2 cellular contexts compared by ENCODE assay signal in genomic region chr1:145897969-145898368, GRCh38.
TF ChIP-seq lines count a peak whose summit lies in the region.

No MANE protein-coding gene starts in this region.

TF ChIP-seq in IMR-90, 13 proteins besides CTCF, POLR2A, EP300 and RAD21:
- TF ChIP-seq, protein P1, sequence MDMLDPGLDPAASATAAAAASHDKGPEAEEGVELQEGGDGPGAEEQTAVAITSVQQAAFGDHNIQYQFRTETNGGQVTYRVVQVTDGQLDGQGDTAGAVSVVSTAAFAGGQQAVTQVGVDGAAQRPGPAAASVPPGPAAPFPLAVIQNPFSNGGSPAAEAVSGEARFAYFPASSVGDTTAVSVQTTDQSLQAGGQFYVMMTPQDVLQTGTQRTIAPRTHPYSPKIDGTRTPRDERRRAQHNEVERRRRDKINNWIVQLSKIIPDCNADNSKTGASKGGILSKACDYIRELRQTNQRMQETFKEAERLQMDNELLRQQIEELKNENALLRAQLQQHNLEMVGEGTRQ (IDR thresholded peaks at IDR 0.05; ENCODE audit: low read depth, low read length): no peak
- TF ChIP-seq FOS (IDR thresholded peaks at IDR 0.05; ENCODE audit: low read depth, low read length) (no peak), RFX5 (IDR thresholded peaks at IDR 0.05; ENCODE audit: low read depth, low read length) (no peak), MXI1 (IDR thresholded peaks at IDR 0.05; ENCODE audit: borderline replicate concordance, low read depth, low read length) (no peak), MAZ (IDR thresholded peaks at IDR 0.05; ENCODE audit: borderline replicate concordance, low read depth, low read length) (no peak), RCOR1 (IDR thresholded peaks at IDR 0.05; ENCODE audit: insufficient replicate concordance, low read length) (no peak), BHLHE40 (IDR thresholded peaks at IDR 0.05; ENCODE audit: low read depth, low read length) (no peak), SMC3 (IDR thresholded peaks at IDR 0.05; ENCODE audit: low read depth, low read length) (no peak), ELK1 (IDR thresholded peaks at IDR 0.05; ENCODE audit: borderline replicate concordance, low read depth, low read length) (no peak), CHD1 (IDR thresholded peaks at IDR 0.05; ENCODE audit: low read depth, low read length) (no peak)

TF ChIP-seq in HepG2, 621 proteins besides CTCF, POLR2A, EP300 and RAD21 (continues in another document):
- TF ChIP-seq NCOA2 (CRISPR knock-in tag; IDR thresholded peaks at IDR 0.05) (0 out of 2 replicates have a peak, but pooled peaks have one; percentile 60), HMG20A (CRISPR knock-in tag; IDR thresholded peaks at IDR 0.05; ENCODE audit: borderline replicate concordance) (peak; percentile 75; the same call in 1 of the 2 replicates), PCBP2 (optimal IDR thresholded peaks at IDR 0.05; ENCODE audit: low read depth, low read length, poor library complexity, severe bottlenecking) (no peak), ZNF790 (CRISPR knock-in tag; IDR thresholded peaks at IDR 0.05; ENCODE audit: borderline replicate concordance) (no peak), SP2 (CRISPR knock-in tag; IDR thresholded peaks at IDR 0.05) (no peak), FOXP1 (IDR thresholded peaks at IDR 0.05) (no peak), FOXP1 (CRISPR knock-in tag; IDR thresholded peaks at IDR 0.05) (no peak), ARID2 (CRISPR knock-in tag; IDR thresholded peaks at IDR 0.05; ENCODE audit: borderline replicate concordance) (no peak), HHEX (CRISPR knock-in tag; IDR thresholded peaks at IDR 0.05) (peak; percentile 46; the same call in 1 of the 2 replicates), ZNF275 (CRISPR knock-in tag; IDR thresholded peaks at IDR 0.05; ENCODE audit: borderline replicate concordance) (no peak), HNF4G (IDR thresholded peaks at IDR 0.05; ENCODE audit: borderline replicate concordance, low read depth, low read length) (peak; percentile 58; the same call in 1 of the 2 replicates), HNF4G (CRISPR knock-in tag; IDR thresholded peaks at IDR 0.05; ENCODE audit: borderline replicate concordance, low read depth) (peak; percentile 43; the same call in 1 of the 2 replicates), HNF4A (CRISPR knock-in tag; IDR thresholded peaks at IDR 0.05) (peak; percentile 76), ETV6 (CRISPR knock-in tag; conservative IDR thresholded peaks at IDR 0.05) (no peak), PPARG (CRISPR knock-in tag; conservative IDR thresholded peaks at IDR 0.05) (peak; percentile 78; the same call in 1 of the 2 replicates), ZNF598 (CRISPR knock-in tag; IDR thresholded peaks at IDR 0.05; ENCODE audit: borderline replicate concordance) (no peak), KLF15 (CRISPR knock-in tag; IDR thresholded peaks at IDR 0.05; ENCODE audit: borderline replicate concordance) (no peak), ELF3 (CRISPR knock-in tag; IDR thresholded peaks at IDR 0.05) (0 out of 2 replicates have a peak, but pooled peaks have one; percentile 49), JARID2 (CRISPR knock-in tag; IDR thresholded peaks at IDR 0.05; ENCODE audit: insufficient replicate concordance) (no peak), HNRNPL (IDR thresholded peaks at IDR 0.05; ENCODE audit: low read depth, low read length) (0 out of 2 replicates have a peak, but pooled peaks have one; percentile 29), HDAC2 (CRISPR knock-in tag; IDR thresholded peaks at IDR 0.05) (peak; percentile 65; the same call in 1 of the 2 replicates), ZNF180 (CRISPR knock-in tag; IDR thresholded peaks at IDR 0.05; ENCODE audit: borderline replicate concordance, low read depth) (no peak), RCOR2 (CRISPR knock-in tag; IDR thresholded peaks at IDR 0.05) (peak; percentile 52; the same call in 1 of the 2 replicates), FOXA3 (CRISPR knock-in tag; IDR thresholded peaks at IDR 0.05) (peak; percentile 57), NFATC3 (CRISPR knock-in tag; IDR thresholded peaks at IDR 0.05) (no peak), POLR2AphosphoS5 (IDR thresholded peaks at IDR 0.05; ENCODE audit: low read depth, low read length) (no peak), SAP130 (CRISPR knock-in tag; IDR thresholded peaks at IDR 0.05; ENCODE audit: low read depth) (peak; percentile 41; the same call in 1 of the 2 replicates), CREB1 (IDR thresholded peaks at IDR 0.05) (no peak), CREB1 (CRISPR knock-in tag; IDR thresholded peaks at IDR 0.05) (no peak), ZNF556 (CRISPR knock-in tag; IDR thresholded peaks at IDR 0.05; ENCODE audit: borderline replicate concordance) (no peak), FOXO1 (CRISPR knock-in tag; IDR thresholded peaks at IDR 0.05) (peak; percentile 59), NR2F2 (IDR thresholded peaks at IDR 0.05; ENCODE audit: borderline replicate concordance, low read depth) (peak; percentile 45; the same call in 1 of the 2 replicates), ZNF678 (CRISPR knock-in tag; IDR thresholded peaks at IDR 0.05) (no peak), ZNF816 (CRISPR knock-in tag; IDR thresholded peaks at IDR 0.05; ENCODE audit: borderline replicate concordance) (no peak), RARA (CRISPR knock-in tag; IDR thresholded peaks at IDR 0.05) (peak; percentile 91), ZNF605 (CRISPR knock-in tag; IDR thresholded peaks at IDR 0.05) (no peak), ETV5 (CRISPR knock-in tag; IDR thresholded peaks at IDR 0.05; ENCODE audit: borderline replicate concordance) (peak; percentile 93), ZNF205 (CRISPR knock-in tag; IDR thresholded peaks at IDR 0.05) (no peak), ZBTB38 (CRISPR knock-in tag; IDR thresholded peaks at IDR 0.05) (no peak), NR3C1 (CRISPR knock-in tag; IDR thresholded peaks at IDR 0.05) (no peak), NCOR1 (IDR thresholded peaks at IDR 0.05; ENCODE audit: borderline replicate concordance, low read length) (peak; percentile 62; the same call in 1 of the 2 replicates), ZNF761 (CRISPR knock-in tag; conservative IDR thresholded peaks at IDR 0.05) (no peak), CEBPG (CRISPR knock-in tag; IDR thresholded peaks at IDR 0.05) (no peak), NFE2 (CRISPR knock-in tag; IDR thresholded peaks at IDR 0.05) (no peak)
- TF ChIP-seq, protein P2, sequence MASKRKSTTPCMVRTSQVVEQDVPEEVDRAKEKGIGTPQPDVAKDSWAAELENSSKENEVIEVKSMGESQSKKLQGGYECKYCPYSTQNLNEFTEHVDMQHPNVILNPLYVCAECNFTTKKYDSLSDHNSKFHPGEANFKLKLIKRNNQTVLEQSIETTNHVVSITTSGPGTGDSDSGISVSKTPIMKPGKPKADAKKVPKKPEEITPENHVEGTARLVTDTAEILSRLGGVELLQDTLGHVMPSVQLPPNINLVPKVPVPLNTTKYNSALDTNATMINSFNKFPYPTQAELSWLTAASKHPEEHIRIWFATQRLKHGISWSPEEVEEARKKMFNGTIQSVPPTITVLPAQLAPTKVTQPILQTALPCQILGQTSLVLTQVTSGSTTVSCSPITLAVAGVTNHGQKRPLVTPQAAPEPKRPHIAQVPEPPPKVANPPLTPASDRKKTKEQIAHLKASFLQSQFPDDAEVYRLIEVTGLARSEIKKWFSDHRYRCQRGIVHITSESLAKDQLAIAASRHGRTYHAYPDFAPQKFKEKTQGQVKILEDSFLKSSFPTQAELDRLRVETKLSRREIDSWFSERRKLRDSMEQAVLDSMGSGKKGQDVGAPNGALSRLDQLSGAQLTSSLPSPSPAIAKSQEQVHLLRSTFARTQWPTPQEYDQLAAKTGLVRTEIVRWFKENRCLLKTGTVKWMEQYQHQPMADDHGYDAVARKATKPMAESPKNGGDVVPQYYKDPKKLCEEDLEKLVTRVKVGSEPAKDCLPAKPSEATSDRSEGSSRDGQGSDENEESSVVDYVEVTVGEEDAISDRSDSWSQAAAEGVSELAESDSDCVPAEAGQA (IDR thresholded peaks at IDR 0.05; ENCODE audit: low read depth): no peak
- TF ChIP-seq, protein P2 (CRISPR knock-in tag; IDR thresholded peaks at IDR 0.05; ENCODE audit: borderline replicate concordance): no peak
- TF ChIP-seq, protein P3, sequence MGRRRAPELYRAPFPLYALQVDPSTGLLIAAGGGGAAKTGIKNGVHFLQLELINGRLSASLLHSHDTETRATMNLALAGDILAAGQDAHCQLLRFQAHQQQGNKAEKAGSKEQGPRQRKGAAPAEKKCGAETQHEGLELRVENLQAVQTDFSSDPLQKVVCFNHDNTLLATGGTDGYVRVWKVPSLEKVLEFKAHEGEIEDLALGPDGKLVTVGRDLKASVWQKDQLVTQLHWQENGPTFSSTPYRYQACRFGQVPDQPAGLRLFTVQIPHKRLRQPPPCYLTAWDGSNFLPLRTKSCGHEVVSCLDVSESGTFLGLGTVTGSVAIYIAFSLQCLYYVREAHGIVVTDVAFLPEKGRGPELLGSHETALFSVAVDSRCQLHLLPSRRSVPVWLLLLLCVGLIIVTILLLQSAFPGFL (CRISPR knock-in tag; IDR thresholded peaks at IDR 0.05): no peak
- TF ChIP-seq, protein P4, sequence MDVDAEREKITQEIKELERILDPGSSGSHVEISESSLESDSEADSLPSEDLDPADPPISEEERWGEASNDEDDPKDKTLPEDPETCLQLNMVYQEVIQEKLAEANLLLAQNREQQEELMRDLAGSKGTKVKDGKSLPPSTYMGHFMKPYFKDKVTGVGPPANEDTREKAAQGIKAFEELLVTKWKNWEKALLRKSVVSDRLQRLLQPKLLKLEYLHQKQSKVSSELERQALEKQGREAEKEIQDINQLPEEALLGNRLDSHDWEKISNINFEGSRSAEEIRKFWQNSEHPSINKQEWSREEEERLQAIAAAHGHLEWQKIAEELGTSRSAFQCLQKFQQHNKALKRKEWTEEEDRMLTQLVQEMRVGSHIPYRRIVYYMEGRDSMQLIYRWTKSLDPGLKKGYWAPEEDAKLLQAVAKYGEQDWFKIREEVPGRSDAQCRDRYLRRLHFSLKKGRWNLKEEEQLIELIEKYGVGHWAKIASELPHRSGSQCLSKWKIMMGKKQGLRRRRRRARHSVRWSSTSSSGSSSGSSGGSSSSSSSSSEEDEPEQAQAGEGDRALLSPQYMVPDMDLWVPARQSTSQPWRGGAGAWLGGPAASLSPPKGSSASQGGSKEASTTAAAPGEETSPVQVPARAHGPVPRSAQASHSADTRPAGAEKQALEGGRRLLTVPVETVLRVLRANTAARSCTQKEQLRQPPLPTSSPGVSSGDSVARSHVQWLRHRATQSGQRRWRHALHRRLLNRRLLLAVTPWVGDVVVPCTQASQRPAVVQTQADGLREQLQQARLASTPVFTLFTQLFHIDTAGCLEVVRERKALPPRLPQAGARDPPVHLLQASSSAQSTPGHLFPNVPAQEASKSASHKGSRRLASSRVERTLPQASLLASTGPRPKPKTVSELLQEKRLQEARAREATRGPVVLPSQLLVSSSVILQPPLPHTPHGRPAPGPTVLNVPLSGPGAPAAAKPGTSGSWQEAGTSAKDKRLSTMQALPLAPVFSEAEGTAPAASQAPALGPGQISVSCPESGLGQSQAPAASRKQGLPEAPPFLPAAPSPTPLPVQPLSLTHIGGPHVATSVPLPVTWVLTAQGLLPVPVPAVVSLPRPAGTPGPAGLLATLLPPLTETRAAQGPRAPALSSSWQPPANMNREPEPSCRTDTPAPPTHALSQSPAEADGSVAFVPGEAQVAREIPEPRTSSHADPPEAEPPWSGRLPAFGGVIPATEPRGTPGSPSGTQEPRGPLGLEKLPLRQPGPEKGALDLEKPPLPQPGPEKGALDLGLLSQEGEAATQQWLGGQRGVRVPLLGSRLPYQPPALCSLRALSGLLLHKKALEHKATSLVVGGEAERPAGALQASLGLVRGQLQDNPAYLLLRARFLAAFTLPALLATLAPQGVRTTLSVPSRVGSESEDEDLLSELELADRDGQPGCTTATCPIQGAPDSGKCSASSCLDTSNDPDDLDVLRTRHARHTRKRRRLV (CRISPR knock-in tag; IDR thresholded peaks at IDR 0.05): no peak
- TF ChIP-seq, protein P5, sequence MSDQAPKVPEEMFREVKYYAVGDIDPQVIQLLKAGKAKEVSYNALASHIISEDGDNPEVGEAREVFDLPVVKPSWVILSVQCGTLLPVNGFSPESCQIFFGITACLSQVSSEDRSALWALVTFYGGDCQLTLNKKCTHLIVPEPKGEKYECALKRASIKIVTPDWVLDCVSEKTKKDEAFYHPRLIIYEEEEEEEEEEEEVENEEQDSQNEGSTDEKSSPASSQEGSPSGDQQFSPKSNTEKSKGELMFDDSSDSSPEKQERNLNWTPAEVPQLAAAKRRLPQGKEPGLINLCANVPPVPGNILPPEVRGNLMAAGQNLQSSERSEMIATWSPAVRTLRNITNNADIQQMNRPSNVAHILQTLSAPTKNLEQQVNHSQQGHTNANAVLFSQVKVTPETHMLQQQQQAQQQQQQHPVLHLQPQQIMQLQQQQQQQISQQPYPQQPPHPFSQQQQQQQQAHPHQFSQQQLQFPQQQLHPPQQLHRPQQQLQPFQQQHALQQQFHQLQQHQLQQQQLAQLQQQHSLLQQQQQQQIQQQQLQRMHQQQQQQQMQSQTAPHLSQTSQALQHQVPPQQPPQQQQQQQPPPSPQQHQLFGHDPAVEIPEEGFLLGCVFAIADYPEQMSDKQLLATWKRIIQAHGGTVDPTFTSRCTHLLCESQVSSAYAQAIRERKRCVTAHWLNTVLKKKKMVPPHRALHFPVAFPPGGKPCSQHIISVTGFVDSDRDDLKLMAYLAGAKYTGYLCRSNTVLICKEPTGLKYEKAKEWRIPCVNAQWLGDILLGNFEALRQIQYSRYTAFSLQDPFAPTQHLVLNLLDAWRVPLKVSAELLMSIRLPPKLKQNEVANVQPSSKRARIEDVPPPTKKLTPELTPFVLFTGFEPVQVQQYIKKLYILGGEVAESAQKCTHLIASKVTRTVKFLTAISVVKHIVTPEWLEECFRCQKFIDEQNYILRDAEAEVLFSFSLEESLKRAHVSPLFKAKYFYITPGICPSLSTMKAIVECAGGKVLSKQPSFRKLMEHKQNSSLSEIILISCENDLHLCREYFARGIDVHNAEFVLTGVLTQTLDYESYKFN (CRISPR knock-in tag; conservative IDR thresholded peaks at IDR 0.05): peak; percentile 67
